21 cellular contexts compared by ENCODE assay signal in genomic region chr17:50072925-50073324, GRCh38. TPM values are rescaled to one million over a fixed set of nuclear protein-coding genes. Genes with fewer than 3 reads are reported as not detected.
"Had no signal": no experiment of that assay in that cellular context is flagged by ENCODE, and none has a peak within 500 bp of the region (broad histone marks: within the 10 kb centered on the region; RNA-seq: fewer than 3 reads in every experiment).

No MANE protein-coding gene starts in this region.

- H3K4me1 ChIP-seq: body of pancreas, colonic mucosa had no signal

- DNase-seq: activated B cell treated with CpG ODN at 0.5 μM for 24 hours; activated CD4-positive, alpha-beta T cell treated with anti-CD3 and anti-CD28 coated beads, Interleukin-2, amount 50 U/mL, for 1 hour; activated CD8-positive, alpha-beta T cell treated with anti-CD3 and anti-CD28 coated beads for 36 hours; activated naive CD8-positive, alpha-beta T cell treated with anti-CD3 and anti-CD28 coated beads, Interleukin-2, amount 50 U/mL, for 24 hours; activated T-cell treated with anti-CD3 and anti-CD28 coated beads, Interleukin-2, amount 50 U/mL, for 4 hours; body of pancreas; cerebellar nuclear complex; colonic mucosa; effector CD8-positive, alpha-beta T cell; gastrocnemius medialis; hypothalamus; immature natural killer cell; left colon; naive thymus-derived CD8-positive, alpha-beta T cell; occipital lobe; stimulated activated CD4-positive, alpha-beta T cell treated with anti-CD3 and anti-CD28 coated beads, Interleukin-12 subunit alpha, Interleukin-12 subunit beta, amount 100 ng/mL, for 4 hours; stimulated activated CD4-positive, alpha-beta T cell treated with anti-CD3 and anti-CD28 coated beads, Interleukin-4, amount 100 ng/mL, for 1 hour; stimulated activated naive CD8-positive, alpha-beta T cell treated with anti-CD3 and anti-CD28 coated beads, Interleukin-15, amount 100 ng/mL, for 72 hours; substantia nigra; T-helper 9 cell had no signal

- H3K27ac ChIP-seq: body of pancreas, colonic mucosa, gastrocnemius medialis, skin epidermis had no signal

- H3K9me3 ChIP-seq: body of pancreas, colonic mucosa, gastrocnemius medialis had no signal

- H3K4me3 ChIP-seq: body of pancreas, colonic mucosa, gastrocnemius medialis, skin epidermis had no signal

- H3K27me3 ChIP-seq: body of pancreas, colonic mucosa, gastrocnemius medialis had no signal

RNA-seq across cellular contexts. Expression of gene SAMD14, which starts 57.0 kb away (rescaled TPM):
- total RNA-seq: body of pancreas had no signal
- polyA plus RNA-seq: naive thymus-derived CD8-positive, alpha-beta T cell had no signal
